ENCODE assay signal across 6 cellular contexts in the genomic region with DNA sequence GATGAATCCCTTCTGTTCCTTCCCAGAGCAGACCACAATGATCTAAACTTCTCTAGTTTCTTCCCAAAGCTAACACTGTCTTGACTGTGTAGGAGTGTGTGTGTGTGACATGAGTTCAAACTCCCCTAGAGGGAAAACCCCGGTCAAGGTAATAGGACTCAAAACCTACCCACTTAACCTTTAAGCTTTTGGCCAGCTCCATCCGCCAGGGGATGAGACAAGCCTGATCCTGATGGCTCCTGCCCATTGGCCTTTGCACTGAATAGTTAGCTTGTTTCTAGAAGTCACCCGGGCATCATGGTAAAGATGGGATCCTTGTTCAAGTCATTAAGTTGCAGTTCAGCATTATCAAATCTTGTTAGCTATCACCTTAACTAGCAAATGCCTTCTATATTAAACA.
"Had no signal": no experiment of that assay in that cellular context is flagged by ENCODE, and none has a peak within 500 bp of the region (broad histone marks: within the 10 kb centered on the region; RNA-seq: fewer than 3 reads in every experiment).

No MANE protein-coding gene starts in this region.

- H3K4me3 ChIP-seq: K562 had no signal

- H3K27ac ChIP-seq: HL-60 had no signal

- DNase-seq: IMR-90, KBM-7, KG1 had no signal

- FAIRE-seq: HTR-8/SVneo, K562 had no signal

- ATAC-seq: K562 had no signal
